ENCODE assay signal across 8 cellular contexts in genomic region chr12:56300644-56301464, GRCh38. TPM values are rescaled to one million over a fixed set of nuclear protein-coding genes. Genes with fewer than 3 reads are reported as not detected.
DNase-seq lines count a peak whose midpoint lies in the region; ATAC-seq and TF ChIP-seq lines count a peak whose summit lies in the region.

No MANE protein-coding gene starts in this region.

- DNase-seq in RWPE2 (ENCODE audit: low spot score): no peak
- DNase-seq in epithelial cell of esophagus (ENCODE audit: low read depth): no peak
- DNase-seq in neural crest cell (ENCODE audit: low read depth, low spot score): no peak
- no peak for DNase-seq in cortex of kidney (lab: John Stamatoyannopoulos, UW)
- DNase-seq in NCI-H446 (lab: John Stamatoyannopoulos, UW): no peak
- DNase-seq in activated gamma-delta T cell treated with Interleukin-2 at 50 U/mL for 16 hours: no peak

- peaks cover 5% of the 10 kb centered on the region for H3K36me3 Mint-ChIP-seq in neural crest cell (ENCODE audit: low read depth)

- H3K27me3 Mint-ChIP-seq in neural crest cell (ENCODE audit: low read depth): no peaks in the 10 kb centered on the region

- no peaks in the 10 kb centered on the region for H3K9me3 ChIP-seq in RWPE2 (ENCODE audit: severe bottlenecking)

- H3K9me3 Mint-ChIP-seq in neural crest cell: no peaks in the 10 kb centered on the region

- peak overlapping the region; percentile 90 for H3K27ac Mint-ChIP-seq in neural crest cell (ENCODE audit: unreplicated experiment)

- H3K4me1 ChIP-seq in RWPE2 (ENCODE audit: insufficient read depth, poor library complexity, severe bottlenecking): peaks cover 10% of the 10 kb centered on the region

- peaks cover 38% of the 10 kb centered on the region for H3K4me1 Mint-ChIP-seq in neural crest cell

- peak overlapping the region; percentile 71 for H3K27ac ChIP-seq in RWPE2 (ENCODE audit: poor library complexity, severe bottlenecking)

- H3K4me3 ChIP-seq in RWPE2 (ENCODE audit: severe bottlenecking): peak overlapping the region; percentile 98
- peak overlapping the region; percentile 77 for H3K4me3 ChIP-seq in epithelial cell of esophagus (ENCODE audit: low read length)

- H3K27me3 ChIP-seq in RWPE2 (ENCODE audit: insufficient read depth, poor library complexity, severe bottlenecking): no peaks in the 10 kb centered on the region

- ATAC-seq in GM18870 (IDR thresholded peaks at IDR 0.05; ENCODE audit: unreplicated experiment) (peak; percentile 0), RWPE2 (ENCODE audit: low read depth) (peak; percentile 4; the same call in 2 of the 3 replicates), HG02588 (IDR thresholded peaks at IDR 0.05; ENCODE audit: unreplicated experiment) (no peak)

- peak overlapping the region; percentile 97 for H3K4me3 Mint-ChIP-seq in neural crest cell

- peaks cover 40% of the 10 kb centered on the region for H3K36me3 ChIP-seq in RWPE2 (ENCODE audit: low read depth)

- TF ChIP-seq CTCF in RWPE2 (IDR thresholded peaks at IDR 0.05; ENCODE audit: poor library complexity, severe bottlenecking): no peak
- no peak for TF ChIP-seq CTCF in epithelial cell of esophagus (IDR thresholded peaks at IDR 0.05; ENCODE audit: insufficient read depth, low read depth, low read length, missing control alignments)
- TF ChIP-seq CTCF in neural crest cell (conservative IDR thresholded peaks at IDR 0.05): no peak

RNA-seq across cellular contexts. Expression of gene CS, which starts 0.7 kb away (rescaled TPM):
- 295 and 302 TPM in 2 replicates for total RNA-seq in neural crest cell

RNA-seq across cellular contexts. Expression of gene CNPY2, which starts 14.9 kb away (rescaled TPM):
- total RNA-seq in neural crest cell: 242 and 244 TPM in 2 replicates

RNA-seq across cellular contexts. Expression of gene PAN2, which starts 32.9 kb away (rescaled TPM):
- 64.4 and 69.6 TPM in 2 replicates for total RNA-seq in neural crest cell

RNA-seq across cellular contexts. Expression of gene COQ10A, which starts 34.1 kb away (rescaled TPM):
- total RNA-seq in neural crest cell: 23.2 and 23.3 TPM in 2 replicates

RNA-seq across cellular contexts. Expression of gene IL23A, which starts 37.8 kb away (rescaled TPM):
- total RNA-seq in neural crest cell: 0.23 TPM in 1 of 2 replicates, not detected in the other
